Comparison of ENCODE assay signal across 8 cellular contexts in genomic region chr15:77013786-77014136, GRCh38. TPM values are rescaled to one million over a fixed set of nuclear protein-coding genes. Genes with fewer than 3 reads are reported as not detected.
DNase-seq lines count a peak whose midpoint lies in the region; ATAC-seq and TF ChIP-seq lines count a peak whose summit lies in the region.

No MANE protein-coding gene starts in this region.

- peaks cover 0 to 5% (median 0%) of the 10 kb centered on the region in 3 donors for H3K36me3 Mint-ChIP-seq in naive thymus-derived CD8-positive, alpha-beta T cell

- H3K27me3 ChIP-seq in esophagus muscularis mucosa (no peaks in the 10 kb centered on the region), colonic mucosa (no peaks in the 10 kb centered on the region)

- H3K4me3 ChIP-seq in esophagus muscularis mucosa (no peak overlapping the region), colonic mucosa (no peak overlapping the region)

- H3K36me3 ChIP-seq in esophagus muscularis mucosa (no peaks in the 10 kb centered on the region), colonic mucosa (no peaks in the 10 kb centered on the region)

- WGBS in esophagus muscularis mucosa: 69% methylated on average over 5 of the region's 5 CpGs

- peak overlapping the region in 1 of 2 donors; percentile 19 for H3K9ac ChIP-seq in colonic mucosa (ENCODE audit: low read depth in 2 of 2, low read length in 2 of 2)

- H3K4me1 ChIP-seq in esophagus muscularis mucosa (peaks cover 0 to 9% (median 5%) of the 10 kb centered on the region in 4 donors), colonic mucosa (peaks cover 4% of the 10 kb centered on the region)

- H3K9me3 ChIP-seq in esophagus muscularis mucosa (no peaks in the 10 kb centered on the region), colonic mucosa (no peaks in the 10 kb centered on the region)

- DNase-seq in activated CD8-positive, alpha-beta memory T cell treated with anti-CD3 and anti-CD28 coated beads, Interleukin-2, amount 50 U/mL, for 4 hours: peak; percentile 90
- peak; percentile 54 to 92 (median 66) for DNase-seq in naive thymus-derived CD8-positive, alpha-beta T cell
- DNase-seq in OCI-M2 (lab: John Stamatoyannopoulos, UW; ENCODE audit: unreplicated experiment) (no peak), esophagus muscularis mucosa (ENCODE audit: extremely low spot score) (no peak), COLO829 (ENCODE audit: low spot score) (no peak), colonic mucosa (no peak)

- no peak overlapping the region for H3K27ac ChIP-seq in esophagus muscularis mucosa (replicated peaks in 1 of 4)
- H3K27ac ChIP-seq in colonic mucosa: no peak overlapping the region

- peaks cover 45 to 96% (median 91%) of the 10 kb centered on the region in 4 donors for H3K4me1 Mint-ChIP-seq in naive thymus-derived CD8-positive, alpha-beta T cell

- H3K27me3 Mint-ChIP-seq in naive thymus-derived CD8-positive, alpha-beta T cell: no peaks in the 10 kb centered on the region

- peak overlapping the region; percentile 63 to 90 (median 86) for H3K4me3 Mint-ChIP-seq in naive thymus-derived CD8-positive, alpha-beta T cell

- peak overlapping the region; percentile 85 to 98 (median 95) for H3K27ac Mint-ChIP-seq in naive thymus-derived CD8-positive, alpha-beta T cell

- no peak for TF ChIP-seq EP300 in esophagus muscularis mucosa (IDR thresholded peaks at IDR 0.05)

- no peak for TF ChIP-seq POLR2A in esophagus muscularis mucosa (IDR thresholded peaks at IDR 0.05; ENCODE audit: low read depth)

- no peaks in the 10 kb centered on the region for H3K9me3 Mint-ChIP-seq in naive thymus-derived CD8-positive, alpha-beta T cell

- TF ChIP-seq CTCF in esophagus muscularis mucosa (IDR thresholded peaks at IDR 0.05) (no peak), colonic mucosa (IDR thresholded peaks at IDR 0.05) (no peak)

- intact Hi-C loops in esophagus muscularis mucosa (cut with DNase I): no loop called here
- intact Hi-C loops in colonic mucosa (cut with DNase I): no loop called here

- POLR2A ChIA-PET in naive thymus-derived CD8-positive, alpha-beta T cell (lab: Charles Lee): interaction anchor here (1.2 to 2.2 kb wide), 5 partner anchors 9 to 108 kb away, joined by 3 to 52 read pairs (median 5); partner anchors contain the start of genes PSTPIP1 and SCAPER

- ATAC-seq in GM18502 (IDR thresholded peaks at IDR 0.05; ENCODE audit: poor library complexity, unreplicated experiment): peak; percentile 71
- ATAC-seq in HG03342 (IDR thresholded peaks at IDR 0.05; ENCODE audit: unreplicated experiment): peak; percentile 55
- ATAC-seq in naive thymus-derived CD8-positive, alpha-beta T cell: peak; percentile 70 to 87

RNA-seq across cellular contexts. Expression of gene PSTPIP1, which starts 18.8 kb away (rescaled TPM):
- 100 to 1,000 TPM; 118 to 124 TPM for total RNA-seq in naive thymus-derived CD8-positive, alpha-beta T cell
- polyA plus RNA-seq in naive thymus-derived CD8-positive, alpha-beta T cell: 10 to 100 TPM; 34.0 to 50.6 (median 41.8) TPM
- 10 to 100 TPM in 1 of 4 donors, 1 to 10 TPM in 3; 7.7 to 11.8 (median 8.1) TPM for total RNA-seq in esophagus muscularis mucosa
- 1 to 10 TPM; 3.7 to 4.2 TPM for total RNA-seq in colonic mucosa

RNA-seq across cellular contexts. Expression of gene TSPAN3, which starts 57.1 kb away (rescaled TPM):
- total RNA-seq in naive thymus-derived CD8-positive, alpha-beta T cell: 10 to 100 TPM; 36.6 to 36.8 TPM
- 100 to 1,000 TPM in 2 of 3 donors, 10 to 100 TPM in 1; 87.9 to 120 (median 115) TPM for polyA plus RNA-seq in naive thymus-derived CD8-positive, alpha-beta T cell
- total RNA-seq in esophagus muscularis mucosa (100 to 1,000 TPM in 3 of 4 donors, 10 to 100 TPM in 1; 92.2 to 165 (median 131) TPM), colonic mucosa (100 to 1,000 TPM; 594 to 841 TPM)

Comparison
In these comparisons a context has a peak if more than half of its experiments do, and no peak if none do; other contexts are left out.
1. DNase-seq: peak in activated CD8-positive, alpha-beta memory T cell treated with anti-CD3 and anti-CD28 coated beads, Interleukin-2, amount 50 U/mL, for 4 hours (single experiment) and naive thymus-derived CD8-positive, alpha-beta T cell (10 of 10); none in OCI-M2 (single experiment), esophagus muscularis mucosa (single experiment), COLO829 (single experiment) and colonic mucosa (single experiment).
2. RNA of gene PSTPIP1, which starts 18.8 kb away (total RNA-seq): 118 to 124 TPM in naive thymus-derived CD8-positive, alpha-beta T cell; 7.7 to 11.8 TPM in esophagus muscularis mucosa and 3.7 to 4.2 TPM in colonic mucosa; every median in the first group is over 4 times any median in the second.
3. Peak in every context shown above with its lines, with median percentiles within 50 percentile points of each other: ATAC-seq.